11 cellular contexts compared by ENCODE assay signal in genomic region chr20:46708172-46708860, GRCh38. TPM values are rescaled to one million over a fixed set of nuclear protein-coding genes. Genes with fewer than 3 reads are reported as not detected.
A peak's percentile ranks its signal among the peaks of the same experiment; 100 is the strongest.
DNase-seq lines count a peak whose midpoint lies in the region; ATAC-seq, FAIRE-seq and TF ChIP-seq lines count a peak whose summit lies in the region.
"Had no signal": no experiment of that assay in that cellular context is flagged by ENCODE, and none has a peak within 500 bp of the region (broad histone marks: within the 10 kb centered on the region; RNA-seq: fewer than 3 reads in every experiment).

No MANE protein-coding gene starts in this region.

- peak; percentile 40 for DNase-seq in activated naive CD4-positive, alpha-beta T cell treated with anti-CD3 and anti-CD28 coated beads for 36 hours
- no peak for DNase-seq in activated naive CD4-positive, alpha-beta T cell treated with anti-CD3 and anti-CD28 coated beads, Interleukin-2, amount 50 U/mL, for 16 hours
- DNase-seq in WERI-Rb-1 = peak; percentile 27
- DNase-seq in keratinocyte (ENCODE audit: low read depth, low spot score) = no peak
- DNase-seq in upper lobe of right lung = no peak
- DNase-seq in central memory CD4-positive, alpha-beta T cell = no peak
- DNase-seq in left ventricle myocardium superior = no peak
- no peak for DNase-seq in SW 1271 (lab: John Stamatoyannopoulos, UW)
- DNase-seq: NCI-H510A treated with DMSO at 0.1 percent for 48 hours had no signal

- H3K4me3 ChIP-seq in WERI-Rb-1 (ENCODE audit: low read depth, low read length) = no peak overlapping the region
- H3K4me3 ChIP-seq in keratinocyte (ENCODE audit: control insufficient read depth in 2 of 3, extremely low read depth in 1 of 3, insufficient read depth in 2 of 3, low read depth in 1 of 3, low read length in 3 of 3) = no peak overlapping the region
- H3K4me3 ChIP-seq in upper lobe of right lung = no peak overlapping the region

- intact Hi-C loops in activated naive CD4-positive, alpha-beta T cell treated with anti-CD3 and anti-CD28 coated beads for 36 hours (cut with micrococcal nuclease) = no loop called here
- intact Hi-C loops in upper lobe of right lung (cut with DNase I) (no loop called here), left ventricle myocardium superior (cut with micrococcal nuclease) (no loop called here)

- no peaks in the 10 kb centered on the region for H3K36me3 ChIP-seq in WERI-Rb-1
- H3K36me3 ChIP-seq in keratinocyte (ENCODE audit: control insufficient read depth in 2 of 2, extremely low read depth in 1 of 2, insufficient read depth in 2 of 2, low read length in 2 of 2) = no peaks in the 10 kb centered on the region
- H3K36me3 ChIP-seq in upper lobe of right lung = no peaks in the 10 kb centered on the region
- H3K36me3 ChIP-seq: BLaER1 treated with 17β-estradiol and CSF1 and Interleukin-3, amounts not matched to agents 10 nM and 100 nM; thoracic aorta had no signal

- H3K4me1 ChIP-seq in keratinocyte (ENCODE audit: control insufficient read depth, extremely low read depth, insufficient read depth, low read length) (no peaks in the 10 kb centered on the region), upper lobe of right lung (peaks cover 9% of the 10 kb centered on the region)

- no peaks in the 10 kb centered on the region for H3K9me1 ChIP-seq in keratinocyte (ENCODE audit: control insufficient read depth, extremely low read depth, insufficient read depth, low read length)

- peaks cover 52% of the 10 kb centered on the region for H3K27me3 Mint-ChIP-seq in activated naive CD4-positive, alpha-beta T cell treated with anti-CD3 and anti-CD28 coated beads for 36 hours (ENCODE audit: low read depth)

- H3K9me3 ChIP-seq in WERI-Rb-1 (ENCODE audit: severe bottlenecking) (peaks cover 4% of the 10 kb centered on the region), keratinocyte (ENCODE audit: control insufficient read depth, low read depth, low read length) (peaks cover 2% of the 10 kb centered on the region), upper lobe of right lung (no peaks in the 10 kb centered on the region)

- peaks cover 2% of the 10 kb centered on the region for H3K36me3 Mint-ChIP-seq in activated naive CD4-positive, alpha-beta T cell treated with anti-CD3 and anti-CD28 coated beads for 36 hours (ENCODE audit: low read depth)

- H2AFZ ChIP-seq in keratinocyte (ENCODE audit: control insufficient read depth, low read length) = no peak overlapping the region

- H3K4me1 Mint-ChIP-seq in activated naive CD4-positive, alpha-beta T cell treated with anti-CD3 and anti-CD28 coated beads for 36 hours (ENCODE audit: low read depth) = peaks cover 9% of the 10 kb centered on the region

- no peaks in the 10 kb centered on the region for H4K20me1 ChIP-seq in keratinocyte (ENCODE audit: control insufficient read depth, extremely low read depth, insufficient read depth, low read length)
- H4K20me1 ChIP-seq: BLaER1 treated with 17β-estradiol and CSF1 and Interleukin-3, amounts not matched to agents 10 nM and 100 nM had no signal

- no peak overlapping the region for H3K9ac ChIP-seq in keratinocyte (ENCODE audit: control insufficient read depth, extremely low read depth, insufficient read depth, low read length)

- ATAC-seq in upper lobe of right lung (no peak), left ventricle myocardium superior (no peak)

- CTCF ChIA-PET in activated naive CD4-positive, alpha-beta T cell treated with anti-CD3 and anti-CD28 coated beads for 36 hours (lab: Charles Lee) = interaction anchor here (0.7 to 1.4 kb wide), 3 partner anchors 18 to 46 kb away, joined by 4 to 5 read pairs (median 4); partner anchors contain the start of gene TP53RK

- peaks cover 6% of the 10 kb centered on the region for H3K9me3 Mint-ChIP-seq in activated naive CD4-positive, alpha-beta T cell treated with anti-CD3 and anti-CD28 coated beads for 36 hours

- H3K4me3 Mint-ChIP-seq in activated naive CD4-positive, alpha-beta T cell treated with anti-CD3 and anti-CD28 coated beads for 36 hours = no peak overlapping the region

- no peak overlapping the region for H3K4me2 ChIP-seq in keratinocyte (ENCODE audit: control insufficient read depth, extremely low read depth, insufficient read depth, low read depth, low read length)

- H3K27me3 ChIP-seq in WERI-Rb-1 (ENCODE audit: insufficient read depth, low read depth, severe bottlenecking) (no peaks in the 10 kb centered on the region), keratinocyte (ENCODE audit: control insufficient read depth, extremely low read depth, insufficient read depth, low read length) (peaks cover 35% of the 10 kb centered on the region), upper lobe of right lung (no peaks in the 10 kb centered on the region)

- no peaks in the 10 kb centered on the region for H3K79me2 ChIP-seq in keratinocyte (ENCODE audit: control insufficient read depth, insufficient read depth, low read length)

- TF ChIP-seq CTCF in WERI-Rb-1 (IDR thresholded peaks at IDR 0.05; ENCODE audit: low read depth, low read length) = peak; percentile 21; the same call in 1 of the 2 replicates
- peak; percentile 41 to 59 (median 42) for TF ChIP-seq CTCF in keratinocyte (optimal IDR thresholded peaks at IDR 0.05 in 1 of 3, IDR thresholded peaks at IDR 0.05 in 1 of 3, conservative IDR thresholded peaks at IDR 0.05 in 1 of 3; ENCODE audit: extremely low read depth in 1 of 3, insufficient read depth in 2 of 3, low read length in 3 of 3)
- peak; percentile 9 for TF ChIP-seq CTCF in upper lobe of right lung (IDR thresholded peaks at IDR 0.05)

- FAIRE-seq in keratinocyte (lab: Jason Lieb, UNC) = no peak

- no peak overlapping the region for H3K27ac ChIP-seq in WERI-Rb-1
- H3K27ac ChIP-seq in keratinocyte (ENCODE audit: control insufficient read depth, insufficient read depth, low read length) = no peak overlapping the region
- H3K27ac ChIP-seq in upper lobe of right lung = no peak overlapping the region

- H3K27ac Mint-ChIP-seq in activated naive CD4-positive, alpha-beta T cell treated with anti-CD3 and anti-CD28 coated beads for 36 hours = no peak overlapping the region

- dilution Hi-C loops in keratinocyte (cut with MboI; ENCODE audit: extremely low pct_ligation_motif_present, low sequenced_read_pairs) = no loop called here

RNA-seq across cellular contexts. Expression of gene SLC2A10, which starts 1.1 kb away (rescaled TPM):
- not detected for total RNA-seq in activated naive CD4-positive, alpha-beta T cell treated with anti-CD3 and anti-CD28 coated beads for 36 hours
- not detected in 3 replicates for polyA plus RNA-seq in keratinocyte
- not detected for polyA plus RNA-seq in keratinocyte (2011; ENCODE audit: low read depth)
- polyA plus RNA-seq in keratinocyte (2011; cell fraction: cytosol; rRNA removed) = not detected in 2 replicates
- not detected in 2 replicates for polyA plus RNA-seq in keratinocyte (2011; cell fraction: nucleus; rRNA removed)
- not detected in 2 replicates for polyA plus RNA-seq in keratinocyte (2012; ENCODE audit: low replicate concordance)
- polyA minus RNA-seq in keratinocyte = not detected in 3 replicates
- not detected for polyA minus RNA-seq in keratinocyte (2011; cell fraction: cytosol; rRNA and poly(A)+ RNA removed)
- polyA minus RNA-seq in keratinocyte (2011; cell fraction: nucleus; rRNA and poly(A)+ RNA removed) = not detected in 2 replicates
- total RNA-seq in upper lobe of right lung = 17.7 TPM
- 1.9 TPM for total RNA-seq in left ventricle myocardium superior

RNA-seq across cellular contexts. Expression of gene TP53RK, which starts 19.1 kb away (rescaled TPM):
- total RNA-seq in activated naive CD4-positive, alpha-beta T cell treated with anti-CD3 and anti-CD28 coated beads for 36 hours = 1 to 10 TPM; 7.8 to 8.3 TPM
- polyA plus RNA-seq in keratinocyte = 10.4 to 15.9 TPM (median 14.6 TPM) in 3 replicates
- 3.6 TPM for polyA plus RNA-seq in keratinocyte (2011; ENCODE audit: low read depth)
- polyA plus RNA-seq in keratinocyte (2011; cell fraction: cytosol; rRNA removed) = 9.5 and 16.7 TPM in 2 replicates
- 8.5 TPM in 2 replicates for polyA plus RNA-seq in keratinocyte (2011; cell fraction: nucleus; rRNA removed)
- 8.4 and 11.6 TPM in 2 replicates for polyA plus RNA-seq in keratinocyte (2012; ENCODE audit: low replicate concordance)
- 4.8 to 7.7 TPM (median 6.6 TPM) in 3 replicates for polyA minus RNA-seq in keratinocyte
- polyA minus RNA-seq in keratinocyte (2011; cell fraction: cytosol; rRNA and poly(A)+ RNA removed) = 13.8 TPM
- polyA minus RNA-seq in keratinocyte (2011; cell fraction: nucleus; rRNA and poly(A)+ RNA removed) = 3.7 and 5.0 TPM in 2 replicates
- total RNA-seq in upper lobe of right lung (13.3 TPM), left ventricle myocardium superior (6.1 TPM)

RNA-seq across cellular contexts. Expression of gene SLC13A3, which starts 57.1 kb away (rescaled TPM):
- total RNA-seq in activated naive CD4-positive, alpha-beta T cell treated with anti-CD3 and anti-CD28 coated beads for 36 hours = not detected
- 3.8 to 4.5 TPM (median 3.9 TPM) in 3 replicates for polyA plus RNA-seq in keratinocyte
- polyA plus RNA-seq in keratinocyte (2011; ENCODE audit: low read depth) = 3.1 TPM
- polyA plus RNA-seq in keratinocyte (2011; cell fraction: cytosol; rRNA removed) = 3.7 and 4.3 TPM in 2 replicates
- 6.5 and 7.8 TPM in 2 replicates for polyA plus RNA-seq in keratinocyte (2011; cell fraction: nucleus; rRNA removed)
- polyA plus RNA-seq in keratinocyte (2012; ENCODE audit: low replicate concordance) = 3.9 and 4.3 TPM in 2 replicates
- polyA minus RNA-seq in keratinocyte = 5.1 to 19.8 TPM (median 6.0 TPM) in 3 replicates
- polyA minus RNA-seq in keratinocyte (2011; cell fraction: cytosol; rRNA and poly(A)+ RNA removed) = 4.0 TPM
- 3.7 and 6.4 TPM in 2 replicates for polyA minus RNA-seq in keratinocyte (2011; cell fraction: nucleus; rRNA and poly(A)+ RNA removed)
- 1.6 TPM for total RNA-seq in upper lobe of right lung
- 0.12 TPM for total RNA-seq in left ventricle myocardium superior

Comparison
In these comparisons a context has a peak if more than half of its experiments do, and no peak if none do; other contexts are left out.
1. DNase-seq: peak in activated naive CD4-positive, alpha-beta T cell treated with anti-CD3 and anti-CD28 coated beads for 36 hours (single experiment) and WERI-Rb-1 (single experiment); none in activated naive CD4-positive, alpha-beta T cell treated with anti-CD3 and anti-CD28 coated beads, Interleukin-2, amount 50 U/mL, for 16 hours (single experiment), keratinocyte (single experiment), upper lobe of right lung (single experiment), central memory CD4-positive, alpha-beta T cell (single experiment), left ventricle myocardium superior (single experiment) and SW 1271 (0 of 2).
2. Peak in every context shown above with its lines, with median percentiles within 50 percentile points of each other: CTCF ChIP-seq.